Comparison of ENCODE assay signal across 32 cellular contexts in the genomic region with DNA sequence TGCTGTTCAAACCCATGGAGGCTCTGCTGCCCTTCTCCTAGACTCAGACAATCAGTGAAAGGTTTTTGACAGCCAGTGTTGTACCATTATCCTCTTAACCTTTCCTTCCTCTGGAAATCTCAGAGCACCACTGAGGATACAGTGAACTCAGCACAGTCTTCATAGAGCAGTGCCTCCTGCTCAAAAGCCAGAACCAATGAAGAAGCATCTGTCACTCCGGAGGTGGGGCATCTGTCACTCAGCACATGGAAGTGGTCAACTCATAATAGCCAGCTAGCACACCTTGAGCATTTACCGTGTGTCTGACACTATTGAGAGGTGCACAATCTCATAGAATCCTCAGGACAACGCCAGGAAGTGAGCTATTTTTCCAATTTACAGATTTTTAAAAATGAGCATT.
"Had no signal": no experiment of that assay in that cellular context is flagged by ENCODE, and none has a peak within 500 bp of the region (broad histone marks: within the 10 kb centered on the region; RNA-seq: fewer than 3 reads in every experiment).

No MANE protein-coding gene starts in this region.

- H3K27ac ChIP-seq: adrenal gland, body of pancreas, esophagus muscularis mucosa, foreskin keratinocyte, gastrocnemius medialis, heart left ventricle had no signal

- H3K4me3 ChIP-seq: adrenal gland, body of pancreas, esophagus muscularis mucosa, gastrocnemius medialis, heart left ventricle had no signal

- ATAC-seq: activated CD4-positive, alpha-beta T cell treated with anti-CD3 and anti-CD28 coated beads for 36 hours; activated CD8-positive, alpha-beta memory T cell treated with anti-CD3 and anti-CD28 coated beads, Interleukin-2, amount 10 ng/mL, durations not matched to agents 7 days and 5 days; activated CD8-positive, alpha-beta T cell treated with anti-CD3 and anti-CD28 coated beads, Interleukin-2, amount 10 ng/mL, durations not matched to agents 7 days and 5 days; activated naive CD8-positive, alpha-beta T cell treated with anti-CD3 and anti-CD28 coated beads, Interleukin-2, amount 50 U/mL, for 24 hours; body of pancreas; effector memory CD8-positive, alpha-beta T cell; foreskin keratinocyte; gastrocnemius medialis; T-helper 17 cell had no signal

- H3K4me1 ChIP-seq: adrenal gland, body of pancreas, foreskin keratinocyte, gastrocnemius medialis had no signal

- H3K27me3 ChIP-seq: adrenal gland, body of pancreas, esophagus muscularis mucosa, gastrocnemius medialis had no signal

- DNase-seq: activated CD4-positive, alpha-beta memory T cell treated with anti-CD3 and anti-CD28 coated beads for 36 hours; activated CD4-positive, alpha-beta T cell treated with anti-CD3 and anti-CD28 coated beads for 36 hours; activated CD4-positive, alpha-beta T cell treated with anti-CD3 and anti-CD28 coated beads, Interleukin-2, amount 10 ng/mL, durations not matched to agents 24 days and 14 days; activated CD4-positive, CD25-positive, alpha-beta regulatory T cell; activated CD4-positive, CD25-positive, alpha-beta regulatory T cell treated with anti-CD3 and anti-CD28 coated beads, Interleukin-2, amount 50 U/mL, for 72 hours; activated CD8-positive, alpha-beta memory T cell treated with anti-CD3 and anti-CD28 coated beads, Interleukin-2, amount 10 ng/mL, durations not matched to agents 7 days and 5 days; activated CD8-positive, alpha-beta memory T cell treated with anti-CD3 and anti-CD28 coated beads, Interleukin-2, amount 50 U/mL, for 4 hours; activated CD8-positive, alpha-beta T cell treated with anti-CD3 and anti-CD28 coated beads, Interleukin-2, amount 10 ng/mL, durations not matched to agents 7 days and 5 days; activated effector memory CD4-positive, alpha-beta T cell treated with anti-CD3 and anti-CD28 coated beads, Interleukin-2, amount 50 U/mL, for 16 hours; activated naive CD4-positive, alpha-beta T cell treated with anti-CD3 and anti-CD28 coated beads for 36 hours; activated naive CD8-positive, alpha-beta T cell treated with anti-CD3 and anti-CD28 coated beads for 36 hours; activated naive CD8-positive, alpha-beta T cell treated with anti-CD3 and anti-CD28 coated beads, Interleukin-2, amount 50 U/mL, for 24 hours; activated T-cell treated with anti-CD3 and anti-CD28 coated beads, Interleukin-2, amount 50 U/mL, for 1 hour; activated T-cell treated with anti-CD3 and anti-CD28 coated beads, Interleukin-2, amount 50 U/mL, for 48 hours; adrenal gland; amygdala; aorta; body of pancreas; central memory CD4-positive, alpha-beta T cell; cortex of kidney; dermis blood vessel endothelial cell; effector CD4-positive, alpha-beta T cell; effector memory CD8-positive, alpha-beta T cell; erythroblast; foreskin keratinocyte; gastrocnemius medialis; glutamatergic neuron; heart left ventricle; T-helper 1 cell; T-helper 17 cell; T1000 had no signal

- H3K9me3 ChIP-seq: adrenal gland, body of pancreas, esophagus muscularis mucosa, gastrocnemius medialis, heart left ventricle had no signal
